In genomic region chr6:135423649-135424128, GRCh38 we compare ENCODE assay signal across 8 cellular contexts.
DNase-seq lines count a peak whose midpoint lies in the region; ATAC-seq, FAIRE-seq and TF ChIP-seq lines count a peak whose summit lies in the region.

No MANE protein-coding gene starts in this region.

- H3K36me3 ChIP-seq in prostate gland, result no peaks in the 10 kb centered on the region

- no peaks in the 10 kb centered on the region for H3K4me1 ChIP-seq in prostate gland (replicated peaks)

- FAIRE-seq in GM12892 (lab: Jason Lieb, UNC) (peak; percentile 95), TTC549 (lab: Jason Lieb, UNC) (peak; percentile 85)

- H3K27ac ChIP-seq in prostate gland, result no peak overlapping the region

- intact Hi-C loops in prostate gland (cut with DNase I), result no loop called here

- no peak overlapping the region for H3K4me3 ChIP-seq in foreskin fibroblast (ENCODE audit: low read depth in 1 of 2, low read length in 2 of 2)
- no peak overlapping the region for H3K4me3 ChIP-seq in prostate gland

- WGBS in prostate gland, result 13% methylated on average over 2 of the region's 2 CpGs

- ATAC-seq in HG02678 (IDR thresholded peaks at IDR 0.05; ENCODE audit: unreplicated experiment), result peak; percentile 92

- H3K27me3 ChIP-seq in prostate gland (replicated peaks; ENCODE audit: insufficient read depth), result no peaks in the 10 kb centered on the region

- DNase-seq in AG20443 (ENCODE audit: low spot score), result peak; percentile 31
- DNase-seq in GM12892 (ENCODE audit: insufficient read length), result no peak
- DNase-seq in NAMALWA (ENCODE audit: low spot score), result peak; percentile 80
- peak; percentile 28 to 69 for DNase-seq in foreskin fibroblast
- DNase-seq in prostate gland (ENCODE audit: low spot score), result no peak
- no peak for DNase-seq in middle frontal gyrus (ENCODE audit: extremely low spot score, low spot score)

- TF ChIP-seq CTCF in foreskin fibroblast (IDR thresholded peaks at IDR 0.05; ENCODE audit: low read depth, low read length) (peak; percentile 43), prostate gland (IDR thresholded peaks at IDR 0.05) (peak in 3 of 4 experiments; percentile 50 to 80 (median 63))

- no peak for TF ChIP-seq POLR2A in GM12892 (IDR thresholded peaks at IDR 0.05; ENCODE audit: low read depth, low read length)
- no peak for TF ChIP-seq POLR2A in prostate gland (IDR thresholded peaks at IDR 0.05)

- no peaks in the 10 kb centered on the region for H3K9me3 ChIP-seq in prostate gland

Comparison
In these comparisons a context has a peak if more than half of its experiments do, and no peak if none do; other contexts are left out.
1. DNase-seq: peak in AG20443 (single experiment), NAMALWA (single experiment) and foreskin fibroblast (2 of 2); none in GM12892 (single experiment), prostate gland (single experiment) and middle frontal gyrus (single experiment).